20 cellular contexts compared by ENCODE assay signal in genomic region chr12:64931981-64932380, GRCh38.
A peak's percentile ranks its signal among the peaks of the same experiment; 100 is the strongest.
DNase-seq lines count a peak whose midpoint lies in the region; ATAC-seq, FAIRE-seq and TF ChIP-seq lines count a peak whose summit lies in the region.
"Had no signal": no experiment of that assay in that cellular context is flagged by ENCODE, and none has a peak within 500 bp of the region (broad histone marks: within the 10 kb centered on the region; RNA-seq: fewer than 3 reads in every experiment).

No MANE protein-coding gene starts in this region.

- H3K9me3 Mint-ChIP-seq in stimulated activated effector memory CD8-positive, alpha-beta T cell treated with anti-CD3 and anti-CD28 coated beads, Interleukin-12 subunit alpha, Interleukin-12 subunit beta, amount 100 ng/mL, for 72 hours, result no peaks in the 10 kb centered on the region
- H3K9me3 Mint-ChIP-seq in CD8-positive, alpha-beta memory T cell, result peaks cover 0 to 10% (median 0%) of the 10 kb centered on the region in 5 donors

- POLR2A ChIA-PET in SK-N-SH (lab: Yijun Ruan, JAX) (interaction anchor here (1.0 kb wide), 1 partner anchor 14 kb away, joined by 3 read pairs; no protein-coding TSS in a partner anchor), H1 (lab: Charles Lee; ENCODE audit: partially characterized antibody) (no interaction called here)
- POLR2A ChIA-PET in CD8-positive, alpha-beta memory T cell (lab: Charles Lee), result no interaction called here

- no peak overlapping the region for H3K4ac ChIP-seq in H1 (replicated peaks; ENCODE audit: insufficient read length, low read depth, low read length)

- H3K36me3 Mint-ChIP-seq in stimulated activated effector memory CD8-positive, alpha-beta T cell treated with anti-CD3 and anti-CD28 coated beads, Interleukin-12 subunit alpha, Interleukin-12 subunit beta, amount 100 ng/mL, for 72 hours, result no peaks in the 10 kb centered on the region
- H3K36me3 Mint-ChIP-seq in CD8-positive, alpha-beta memory T cell, result no peaks in the 10 kb centered on the region

- DNase-seq in SK-N-SH (peak; percentile 21), NCI-H69 (lab: John Stamatoyannopoulos, UW) (peak; percentile 49), H1 (ENCODE audit: low read depth in 1 of 2, low spot score in 2 of 2) (no peak), DMS153 (lab: John Stamatoyannopoulos, UW) (no peak), GDM1 (lab: John Stamatoyannopoulos, UW) (no peak)
- DNase-seq in stimulated activated effector memory CD8-positive, alpha-beta T cell treated with anti-CD3 and anti-CD28 coated beads, Interleukin-12 subunit alpha, Interleukin-12 subunit beta, amount 100 ng/mL, for 72 hours (ENCODE audit: low spot score in 2 of 2), result no peak
- no peak for DNase-seq in CD8-positive, alpha-beta memory T cell
- DNase-seq: Caco-2; EL; GM23248; NCI-H1105 treated with DMSO at 0.1 percent for 48 hours; NCI-H1694; NCI-H2081 treated with DMSO at 0.1 percent for 48 hours; NCI-H748 treated with DMSO at 0.1 percent for 48 hours; NK-92 treated with Interleukin-12 subunit alpha and Interleukin-12 subunit beta, amount 100 ng/mL, for 24 hours; Right ventricle myocardium superior had no signal

- FAIRE-seq in H1 (lab: Jason Lieb, UNC), result no peak
- FAIRE-seq: K562 had no signal

- no peak overlapping the region for H2BK20ac ChIP-seq in H1 (ENCODE audit: low read length)

- no peak overlapping the region for H2BK5ac ChIP-seq in H1 (ENCODE audit: low read depth, low read length)

- no peak overlapping the region for H3K14ac ChIP-seq in H1 (ENCODE audit: insufficient read length)

- H3K79me1 ChIP-seq in H1 (ENCODE audit: low read depth, low read length), result no peaks in the 10 kb centered on the region

- H3K9me3 ChIP-seq in SK-N-SH, result no peaks in the 10 kb centered on the region
- no peaks in the 10 kb centered on the region for H3K9me3 ChIP-seq in H1 (ENCODE audit: insufficient read depth in 2 of 2, low read depth in 1 of 2, low read length in 1 of 2)
- H3K9me3 ChIP-seq in CD8-positive, alpha-beta memory T cell (ENCODE audit: low read length), result no peaks in the 10 kb centered on the region
- H3K9me3 ChIP-seq: Caco-2 had no signal

- no peak overlapping the region for H3K9ac ChIP-seq in SK-N-SH
- no peak overlapping the region for H3K9ac ChIP-seq in H1 (replicated peaks in 1 of 4; ENCODE audit: extremely low read depth in 1 of 4, low read depth in 3 of 4, low read length in 3 of 4)
- H3K9ac ChIP-seq: GM23248 had no signal

- no peak overlapping the region for H3K27ac ChIP-seq in SK-N-SH (ENCODE audit: low read depth in 2 of 2, low read length in 1 of 2)
- no peak overlapping the region for H3K27ac ChIP-seq in H1 (ENCODE audit: low read depth, low read length)
- no peak overlapping the region for H3K27ac ChIP-seq in CD8-positive, alpha-beta memory T cell (ENCODE audit: low read depth, low read length)
- H3K27ac ChIP-seq: 22Rv1, GM23248 had no signal

- H3F3A ChIP-seq in SK-N-SH (replicated peaks; ENCODE audit: insufficient read depth), result no peaks in the 10 kb centered on the region

- H3K27me3 Mint-ChIP-seq in CD8-positive, alpha-beta memory T cell, result peaks cover 7 to 42% of the 10 kb centered on the region in 2 donors

- no peaks in the 10 kb centered on the region for H3K27me3 ChIP-seq in SK-N-SH (ENCODE audit: insufficient read depth)
- H3K27me3 ChIP-seq in H1 (replicated peaks in 1 of 4; ENCODE audit: control insufficient read depth in 3 of 4, extremely low read depth in 1 of 4, insufficient read depth in 3 of 4, low read length in 3 of 4), result no peaks in the 10 kb centered on the region; a peak in 1 of 7 replicates
- H3K27me3 ChIP-seq in CD8-positive, alpha-beta memory T cell (ENCODE audit: insufficient read depth, low read length, poor library complexity, severe bottlenecking), result no peaks in the 10 kb centered on the region

- no peak overlapping the region for H4K8ac ChIP-seq in H1 (ENCODE audit: extremely low read depth, insufficient read depth, low read length)

- no peak overlapping the region for H2AFZ ChIP-seq in SK-N-SH (ENCODE audit: low read depth)
- peak overlapping the region; percentile 88 for H2AFZ ChIP-seq in H1 (ENCODE audit: low read length)
- H2AFZ ChIP-seq: GM23248 had no signal

- no peak overlapping the region for H3K4me3 Mint-ChIP-seq in stimulated activated effector memory CD8-positive, alpha-beta T cell treated with anti-CD3 and anti-CD28 coated beads, Interleukin-12 subunit alpha, Interleukin-12 subunit beta, amount 100 ng/mL, for 72 hours
- H3K4me3 Mint-ChIP-seq in CD8-positive, alpha-beta memory T cell, result no peak overlapping the region
- H3K4me3 Mint-ChIP-seq: B cell had no signal

- H4K20me1 ChIP-seq in SK-N-SH (ENCODE audit: insufficient read depth), result no peaks in the 10 kb centered on the region
- no peaks in the 10 kb centered on the region for H4K20me1 ChIP-seq in H1 (replicated peaks in 1 of 2; ENCODE audit: control insufficient read depth in 1 of 2, insufficient read depth in 2 of 2, low read length in 2 of 2)

- H3K4me2 ChIP-seq in SK-N-SH (no peak overlapping the region), H1 (ENCODE audit: insufficient read depth in 1 of 2, low read depth in 2 of 2, low read length in 2 of 2) (no peak overlapping the region)

- no peak for TF ChIP-seq CTCF in SK-N-SH (IDR thresholded peaks at IDR 0.05)
- no peak for TF ChIP-seq CTCF in H1 (IDR thresholded peaks at IDR 0.05; ENCODE audit: control extremely low read depth in 1 of 3, insufficient read depth in 1 of 3, low read depth in 1 of 3, low read length in 3 of 3)

- H4K91ac ChIP-seq in H1 (replicated peaks; ENCODE audit: insufficient read length, low read length), result no peak overlapping the region

- no peak for TF ChIP-seq EP300 in SK-N-SH (IDR thresholded peaks at IDR 0.05; ENCODE audit: borderline replicate concordance in 1 of 2, low read depth in 1 of 2, low read length in 1 of 2)
- no peak for TF ChIP-seq EP300 in H1 (IDR thresholded peaks at IDR 0.05; ENCODE audit: borderline replicate concordance in 1 of 2, low read depth in 2 of 2, low read length in 2 of 2)

- no peak overlapping the region for H3K23ac ChIP-seq in H1 (ENCODE audit: insufficient read length)

- H3K18ac ChIP-seq in H1 (ENCODE audit: extremely low read depth, low read length), result no peak overlapping the region

- no peak overlapping the region for H2AK5ac ChIP-seq in H1 (ENCODE audit: low read depth, low read length)

- H2BK12ac ChIP-seq in H1 (ENCODE audit: low read depth, low read length), result no peak overlapping the region

- CTCF ChIA-PET in SK-N-SH (lab: Yijun Ruan, JAX) (interaction anchor here (1.1 kb wide), 1 partner anchor 130 kb away, joined by 5 read pairs; no protein-coding TSS in a partner anchor), H1 (lab: Charles Lee; ENCODE audit: partially characterized antibody) (interaction anchor here (1.2 to 1.5 kb wide), 2 partner anchors 48 to 180 kb away, joined by 4 read pairs; no protein-coding TSS in a partner anchor)
- CTCF ChIA-PET in CD8-positive, alpha-beta memory T cell (lab: Charles Lee), result no interaction called here

- H4K5ac ChIP-seq in H1 (ENCODE audit: insufficient read length, low read depth, low read length), result no peak overlapping the region

- TF ChIP-seq RAD21 in SK-N-SH (IDR thresholded peaks at IDR 0.05; ENCODE audit: low read length), result no peak
- no peak for TF ChIP-seq RAD21 in H1 (IDR thresholded peaks at IDR 0.05 in 1 of 2, conservative IDR thresholded peaks at IDR 0.05 in 1 of 2; ENCODE audit: low read depth in 2 of 2, low read length in 2 of 2)

- H2BK15ac ChIP-seq in H1 (ENCODE audit: low read length), result no peak overlapping the region; the same call in 1 of the 2 replicates

- no peak overlapping the region for H3K56ac ChIP-seq in H1 (replicated peaks; ENCODE audit: insufficient read length, low read depth, low read length)

- H3K79me2 ChIP-seq in SK-N-SH (ENCODE audit: insufficient read depth) (no peaks in the 10 kb centered on the region), H1 (ENCODE audit: control insufficient read depth in 1 of 2, insufficient read depth in 2 of 2, low read length in 2 of 2) (no peaks in the 10 kb centered on the region)

- H3K4me1 ChIP-seq in SK-N-SH (ENCODE audit: control insufficient read depth in 1 of 2, insufficient read depth in 2 of 2, low read depth in 1 of 2, low read length in 1 of 2) (peaks cover 0 to 6% of the 10 kb centered on the region in 2 experiments; a peak in 1 of 4 replicates), H1 (replicated peaks in 1 of 4; ENCODE audit: control insufficient read depth in 3 of 4, insufficient read depth in 4 of 4, low read length in 3 of 4) (peaks cover 0 to 3% (median 0%) of the 10 kb centered on the region in 4 experiments; a peak in 2 of 7 replicates)
- H3K4me1 ChIP-seq in CD8-positive, alpha-beta memory T cell (ENCODE audit: insufficient read depth, low read length), result no peaks in the 10 kb centered on the region

- 0% methylated on average over 1 of the region's 1 CpG for WGBS in SK-N-SH (ENCODE audit: low lambda C conversion rate)
- WGBS in H1 (ENCODE audit: extremely low coverage in 1 of 2, insufficient coverage in 1 of 2, insufficient read length in 1 of 2, insufficient replicate concordance in 2 of 2, low coverage in 1 of 2, low lambda C conversion rate in 2 of 2, missing lambda C conversion rate in 1 of 2), 2 experiments, result 70% methylated on average over 1 of the region's 1 CpG; no CpG with 5 or more reads in 1 of the 2 experiments

- H3K4me3 ChIP-seq in SK-N-SH (ENCODE audit: low read depth in 2 of 2, low read length in 1 of 2) (no peak overlapping the region), H1 (ENCODE audit: extremely low read depth in 1 of 4, insufficient read depth in 2 of 4, low read depth in 3 of 4, low read length in 4 of 4) (no peak overlapping the region)
- H3K4me3 ChIP-seq in CD8-positive, alpha-beta memory T cell (ENCODE audit: low read length), result no peak overlapping the region
- H3K4me3 ChIP-seq: GM23248, K562 had no signal

- TF ChIP-seq POLR2A in H1 (IDR thresholded peaks at IDR 0.05; ENCODE audit: control extremely low read depth in 1 of 2, low read depth in 2 of 2, low read length in 2 of 2), result no peak

- ATAC-seq in SK-N-SH treated with all-trans-retinoic acid at 6 μM for 48 hours, result no peak
- ATAC-seq in stimulated activated effector memory CD8-positive, alpha-beta T cell treated with anti-CD3 and anti-CD28 coated beads, Interleukin-12 subunit alpha, Interleukin-12 subunit beta, amount 100 ng/mL, for 72 hours, result peak; percentile 37
- ATAC-seq: K562 had no signal

- H2BK120ac ChIP-seq in H1 (replicated peaks; ENCODE audit: low read depth, low read length), result no peak overlapping the region

- no peaks in the 10 kb centered on the region for H3K9me2 ChIP-seq in SK-N-SH

- no peaks in the 10 kb centered on the region for H3K23me2 ChIP-seq in H1 (ENCODE audit: low read depth, low read length)

- no peak overlapping the region for H3K27ac Mint-ChIP-seq in stimulated activated effector memory CD8-positive, alpha-beta T cell treated with anti-CD3 and anti-CD28 coated beads, Interleukin-12 subunit alpha, Interleukin-12 subunit beta, amount 100 ng/mL, for 72 hours
- H3K27ac Mint-ChIP-seq in CD8-positive, alpha-beta memory T cell, result no peak overlapping the region
- H3K27ac Mint-ChIP-seq: B cell had no signal

- H3K36me3 ChIP-seq in SK-N-SH (replicated peaks in 1 of 2; ENCODE audit: control insufficient read depth in 1 of 2, insufficient read depth in 2 of 2, low read length in 1 of 2) (no peaks in the 10 kb centered on the region), H1 (ENCODE audit: control insufficient read depth in 2 of 4, insufficient read depth in 4 of 4, low read length in 3 of 4) (no peaks in the 10 kb centered on the region)
- no peaks in the 10 kb centered on the region for H3K36me3 ChIP-seq in CD8-positive, alpha-beta memory T cell (ENCODE audit: insufficient read depth, low read length)

- H3K4me1 Mint-ChIP-seq in stimulated activated effector memory CD8-positive, alpha-beta T cell treated with anti-CD3 and anti-CD28 coated beads, Interleukin-12 subunit alpha, Interleukin-12 subunit beta, amount 100 ng/mL, for 72 hours, result no peaks in the 10 kb centered on the region
- no peaks in the 10 kb centered on the region for H3K4me1 Mint-ChIP-seq in CD8-positive, alpha-beta memory T cell
- H3K4me1 Mint-ChIP-seq: B cell had no signal

Comparison
In these comparisons a context has a peak if more than half of its experiments do, and no peak if none do; other contexts are left out.
1. DNase-seq: peak in SK-N-SH (single experiment) and NCI-H69 (single experiment); none in H1 (0 of 2), stimulated activated effector memory CD8-positive, alpha-beta T cell treated with anti-CD3 and anti-CD28 coated beads, Interleukin-12 subunit alpha, Interleukin-12 subunit beta, amount 100 ng/mL, for 72 hours (0 of 2), CD8-positive, alpha-beta memory T cell (0 of 5), DMS153 (single experiment) and GDM1 (single experiment).